In genomic region chr14:54901380-54902142, GRCh38 we compare ENCODE assay signal across 8 cellular contexts. TPM values are rescaled to one million over a fixed set of nuclear protein-coding genes. Genes with fewer than 3 reads are reported as not detected.
DNase-seq lines count a peak whose midpoint lies in the region; ATAC-seq and TF ChIP-seq lines count a peak whose summit lies in the region.

No MANE protein-coding gene starts in this region.

- no peaks in the 10 kb centered on the region for H3K27me3 Mint-ChIP-seq in T-helper 17 cell

- peak overlapping the region; percentile 81 for H3K27ac Mint-ChIP-seq in T-helper 17 cell

- peak overlapping the region; percentile 86 for H3K4me3 ChIP-seq in epithelial cell of proximal tubule (ENCODE audit: low read depth, low read length)
- peak overlapping the region; percentile 66 for H3K4me3 ChIP-seq in neuron (ENCODE audit: low read length)

- H3K36me3 Mint-ChIP-seq in T-helper 17 cell (ENCODE audit: low read depth), result no peaks in the 10 kb centered on the region

- H2AFZ ChIP-seq in neuron (ENCODE audit: low read depth, low read length), result peak overlapping the region; percentile 90

- DNase-seq in activated naive CD4-positive, alpha-beta T cell treated with Interleukin-2 at 50 U/mL for 16 hours, result peak; percentile 20
- no peak for DNase-seq in activated naive CD4-positive, alpha-beta T cell treated with anti-CD3 and anti-CD28 coated beads, Interleukin-2, amount 50 U/mL, for 16 hours
- DNase-seq in T-helper 17 cell (no peak), epithelial cell of proximal tubule (ENCODE audit: low read depth) (no peak), NCI-H187 treated with DMSO at 0.1 percent for 48 hours (lab: John Stamatoyannopoulos, UW) (no peak), occipital lobe (lab: John Stamatoyannopoulos, UW) (no peak)

- H3K9me3 ChIP-seq in T-helper 17 cell (ENCODE audit: control insufficient read depth, low read length, poor library complexity, severe bottlenecking), result no peaks in the 10 kb centered on the region
- no peaks in the 10 kb centered on the region for H3K9me3 ChIP-seq in neuron (ENCODE audit: low read length)

- peaks cover 17% of the 10 kb centered on the region for H3K27me3 ChIP-seq in neuron (ENCODE audit: insufficient read depth, low read length)

- ATAC-seq in T-helper 17 cell (no peak), GM19395 (IDR thresholded peaks at IDR 0.05; ENCODE audit: unreplicated experiment) (no peak)

- no peak for TF ChIP-seq CTCF in epithelial cell of proximal tubule (conservative IDR thresholded peaks at IDR 0.05; ENCODE audit: low read depth, low read length)

- peaks cover 21% of the 10 kb centered on the region for H3K4me1 Mint-ChIP-seq in T-helper 17 cell

- peak overlapping the region; percentile 91 for H3K4me3 Mint-ChIP-seq in T-helper 17 cell

- peaks cover 8% of the 10 kb centered on the region for H3K4me1 ChIP-seq in neuron (ENCODE audit: insufficient read depth, low read length)

- no peaks in the 10 kb centered on the region for H3K36me3 ChIP-seq in neuron (ENCODE audit: insufficient read depth, low read length)

RNA-seq across cellular contexts. Expression of gene GCH1, which starts 1.1 kb away (rescaled TPM):
- total RNA-seq in T-helper 17 cell, result 10 to 100 TPM; 42.5 to 46.0 TPM
- 13.5 and 15.0 TPM in 2 replicates for total RNA-seq in epithelial cell of proximal tubule
- 1.2 TPM for total RNA-seq in occipital lobe
